Comparison of ENCODE assay signal across 8 cellular contexts in the genomic region with DNA sequence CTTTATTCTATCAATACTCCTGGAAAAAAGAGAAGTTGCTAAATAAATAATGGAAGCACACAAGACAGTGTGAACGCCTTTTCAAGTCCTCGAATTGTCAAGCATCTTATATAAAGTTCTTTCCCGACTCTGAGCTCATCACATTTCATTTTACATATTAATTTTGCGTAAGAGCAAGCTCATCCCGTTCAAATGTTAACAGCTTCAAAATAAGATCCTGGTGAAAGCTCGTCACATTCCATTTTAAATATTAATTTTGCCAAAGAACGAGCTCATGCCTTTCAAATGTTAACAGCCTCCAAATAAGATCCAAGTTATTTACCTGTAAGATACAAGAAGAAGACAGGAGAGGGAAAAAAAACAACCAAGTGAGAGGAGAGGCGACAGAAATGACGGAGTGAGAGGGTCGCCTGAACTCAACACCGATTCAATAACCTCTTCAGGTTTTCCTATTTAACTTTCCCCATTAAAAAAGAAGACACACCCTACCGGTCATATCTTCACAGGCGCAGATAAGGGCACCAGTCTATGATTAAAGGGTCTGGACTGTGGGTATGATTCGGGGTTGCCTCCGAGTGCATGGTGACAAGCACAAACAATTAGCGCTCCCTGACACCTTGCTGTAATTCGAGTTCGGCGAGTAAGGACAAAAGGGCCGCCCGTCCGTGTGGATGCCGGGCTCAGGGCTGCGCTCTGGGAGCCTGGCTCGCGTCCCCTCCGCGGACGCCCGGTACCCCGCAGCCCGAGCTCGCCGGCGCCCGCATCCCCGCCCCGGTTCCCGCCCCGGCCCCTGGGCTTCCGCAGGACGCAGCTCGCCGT.
DNase-seq lines count a peak whose midpoint lies in the region; ATAC-seq, FAIRE-seq and TF ChIP-seq lines count a peak whose summit lies in the region.

No MANE protein-coding gene starts in this region.

- H2AK5ac ChIP-seq in mesendoderm (ENCODE audit: low read length) = no peak overlapping the region

- H2BK120ac ChIP-seq in mesendoderm (ENCODE audit: low read depth, low read length) = peak overlapping the region; percentile 47

- peak overlapping the region; percentile 69 for H3K4me2 ChIP-seq in mesendoderm (ENCODE audit: low read length)

- peak; percentile 32 for ATAC-seq in GM18498 (IDR thresholded peaks at IDR 0.05; ENCODE audit: unreplicated experiment)
- ATAC-seq in HG03139 (IDR thresholded peaks at IDR 0.05; ENCODE audit: unreplicated experiment) = peak; percentile 15
- ATAC-seq in upper lobe of right lung = no peak

- TF ChIP-seq CTCF in AG09309 (IDR thresholded peaks at IDR 0.05; ENCODE audit: control insufficient read depth, insufficient read depth, low read depth, low read length, missing control alignments) (peak; percentile 19), choroid plexus epithelial cell (conservative IDR thresholded peaks at IDR 0.05; ENCODE audit: low read depth, low read length) (peak; percentile 39), upper lobe of right lung (IDR thresholded peaks at IDR 0.05) (no peak)

- no CpG with 5 or more reads among the region's 44 CpGs for WGBS in mesendoderm (ENCODE audit: extremely low coverage, insufficient coverage, low lambda C conversion rate)

- H3K23ac ChIP-seq in mesendoderm (ENCODE audit: low read length) = no peak overlapping the region

- H3K56ac ChIP-seq in mesendoderm (ENCODE audit: low read length) = peak overlapping the region; percentile 82

- H3K79me1 ChIP-seq in mesendoderm (ENCODE audit: low read length) = peaks cover 1% of the 10 kb centered on the region

- H3K18ac ChIP-seq in mesendoderm (ENCODE audit: low read length) = peak overlapping the region; percentile 99

- no peak overlapping the region for H2BK5ac ChIP-seq in mesendoderm (ENCODE audit: low read length)

- no peaks in the 10 kb centered on the region for H3K27me3 ChIP-seq in mesendoderm (ENCODE audit: insufficient read depth, low read length, poor library complexity)
- H3K27me3 ChIP-seq in upper lobe of right lung = no peaks in the 10 kb centered on the region

- peak overlapping the region; percentile 48 for H2BK15ac ChIP-seq in mesendoderm (replicated peaks; ENCODE audit: low read depth)

- peak overlapping the region; percentile 92 for H3K4ac ChIP-seq in mesendoderm (ENCODE audit: low read depth, low read length)

- H3K9me3 ChIP-seq in upper lobe of right lung = no peaks in the 10 kb centered on the region

- H3K36me3 ChIP-seq in mesendoderm (ENCODE audit: control insufficient read depth, insufficient read depth, low read length) (no peaks in the 10 kb centered on the region), upper lobe of right lung (peaks cover 7% of the 10 kb centered on the region)

- DNase-seq in AG09309 (ENCODE audit: low read depth) (no peak), RCC 7860 (ENCODE audit: low spot score) (peak; percentile 56), choroid plexus epithelial cell (ENCODE audit: low read depth) (peak; percentile 42), mesendoderm (peak; percentile 55), upper lobe of right lung (no peak), mucosa of gallbladder (ENCODE audit: low spot score) (no peak)

- peak overlapping the region; percentile 70 for H3K9ac ChIP-seq in mesendoderm (ENCODE audit: low read length)

- H3K4me1 ChIP-seq in mesendoderm (ENCODE audit: control insufficient read depth, low read depth, low read length) (no peaks in the 10 kb centered on the region), upper lobe of right lung (peaks cover 13% of the 10 kb centered on the region)

- H3K27ac ChIP-seq in mesendoderm (ENCODE audit: low read depth, low read length) (peak overlapping the region; percentile 91), upper lobe of right lung (peak overlapping the region; percentile 76)

- intact Hi-C loops in upper lobe of right lung (cut with DNase I) = no loop called here

- FAIRE-seq in RCC 7860 (lab: Jason Lieb, UNC) = no peak

- H3K79me2 ChIP-seq in mesendoderm (ENCODE audit: control insufficient read depth, insufficient read depth, low read length) = no peaks in the 10 kb centered on the region

- H3K4me3 ChIP-seq in AG09309 (ENCODE audit: control insufficient read depth, low read depth, low read length) = peak overlapping the region; percentile 68
- H3K4me3 ChIP-seq in choroid plexus epithelial cell (ENCODE audit: low read depth, low read length) = peak overlapping the region; percentile 83
- peak overlapping the region; percentile 66 for H3K4me3 ChIP-seq in mesendoderm (ENCODE audit: low read length)
- peak overlapping the region; percentile 61 for H3K4me3 ChIP-seq in upper lobe of right lung

- no peak overlapping the region for H4K5ac ChIP-seq in mesendoderm (ENCODE audit: low read length)

- H4K8ac ChIP-seq in mesendoderm (ENCODE audit: low read depth, low read length) = peak overlapping the region; percentile 70

Comparison
In these comparisons a context has a peak if more than half of its experiments do, and no peak if none do; other contexts are left out.
1. DNase-seq: peak in RCC 7860 (single experiment), choroid plexus epithelial cell (single experiment) and mesendoderm (single experiment); none in AG09309 (single experiment), upper lobe of right lung (single experiment) and mucosa of gallbladder (single experiment).
2. Peak in every context shown above with its lines, with median percentiles within 50 percentile points of each other: H3K4me3 ChIP-seq.